3 cellular contexts compared by ENCODE assay signal in genomic region chr14:96418075-96418474, GRCh38.
TF ChIP-seq lines count a peak whose summit lies in the region.

No MANE protein-coding gene starts in this region.

TF ChIP-seq in HCT116, 20 proteins besides CTCF, POLR2A, EP300 and RAD21:
- TF ChIP-seq REST (IDR thresholded peaks at IDR 0.05; ENCODE audit: low read depth) (no peak), ZFX (IDR thresholded peaks at IDR 0.05) (no peak), ELF1 (IDR thresholded peaks at IDR 0.05; ENCODE audit: borderline replicate concordance, low read depth) (no peak), FOSL1 (IDR thresholded peaks at IDR 0.05; ENCODE audit: low read depth) (no peak), EZH2phosphoT487 (IDR thresholded peaks at IDR 0.05; ENCODE audit: borderline replicate concordance) (no peak), CEBPB (IDR thresholded peaks at IDR 0.05; ENCODE audit: low read depth) (no peak), MAX (IDR thresholded peaks at IDR 0.05) (no peak), SP1 (IDR thresholded peaks at IDR 0.05; ENCODE audit: low read depth) (no peak), TCF7L2 (IDR thresholded peaks at IDR 0.05; ENCODE audit: borderline replicate concordance, extremely low read depth, insufficient read depth, insufficient read length) (no peak), ZNF274 (IDR thresholded peaks at IDR 0.05; ENCODE audit: low read depth, low read length) (no peak), JUND (IDR thresholded peaks at IDR 0.05) (no peak), YY1 (IDR thresholded peaks at IDR 0.05; ENCODE audit: extremely low read depth, insufficient replicate concordance, low read depth, low read length) (no peak), POLR2AphosphoS5 (IDR thresholded peaks at IDR 0.05; ENCODE audit: low read depth, low read length) (no peak), EGR1 (IDR thresholded peaks at IDR 0.05; ENCODE audit: low read depth) (no peak), SRF (IDR thresholded peaks at IDR 0.05; ENCODE audit: low read depth) (no peak), EZH2 (IDR thresholded peaks at IDR 0.05) (no peak), ATF3 (IDR thresholded peaks at IDR 0.05) (no peak), CBX3 (IDR thresholded peaks at IDR 0.05; ENCODE audit: low read depth) (no peak)

TF ChIP-seq in HEK293T, 16 proteins besides CTCF, POLR2A, EP300 and RAD21:
- TF ChIP-seq FOXM1 (IDR thresholded peaks at IDR 0.05; ENCODE audit: borderline replicate concordance) (no peak), ZNF384 (IDR thresholded peaks at IDR 0.05) (0 out of 2 replicates have a peak, but pooled peaks have one; percentile 52)

TF ChIP-seq in K562, 482 proteins besides CTCF, POLR2A, EP300 and RAD21:
- no peak for TF ChIP-seq ZHX1 (conservative IDR thresholded peaks at IDR 0.05; ENCODE audit: low read length)
- TF ChIP-seq ZNF384 (IDR thresholded peaks at IDR 0.05; ENCODE audit: low read depth, low read length), result peak; percentile 85
- no peak for TF ChIP-seq BMI1 (IDR thresholded peaks at IDR 0.05; ENCODE audit: low read length)
- TF ChIP-seq ZBED1 (IDR thresholded peaks at IDR 0.05), result no peak
- no peak for TF ChIP-seq HES1 (IDR thresholded peaks at IDR 0.05; ENCODE audit: low read depth)
- TF ChIP-seq ZNF764 (CRISPR knock-in tag; IDR thresholded peaks at IDR 0.05; ENCODE audit: low read depth), result no peak
TF ChIP-seq in K562: peak in this region for 1.
